In the genomic region with DNA sequence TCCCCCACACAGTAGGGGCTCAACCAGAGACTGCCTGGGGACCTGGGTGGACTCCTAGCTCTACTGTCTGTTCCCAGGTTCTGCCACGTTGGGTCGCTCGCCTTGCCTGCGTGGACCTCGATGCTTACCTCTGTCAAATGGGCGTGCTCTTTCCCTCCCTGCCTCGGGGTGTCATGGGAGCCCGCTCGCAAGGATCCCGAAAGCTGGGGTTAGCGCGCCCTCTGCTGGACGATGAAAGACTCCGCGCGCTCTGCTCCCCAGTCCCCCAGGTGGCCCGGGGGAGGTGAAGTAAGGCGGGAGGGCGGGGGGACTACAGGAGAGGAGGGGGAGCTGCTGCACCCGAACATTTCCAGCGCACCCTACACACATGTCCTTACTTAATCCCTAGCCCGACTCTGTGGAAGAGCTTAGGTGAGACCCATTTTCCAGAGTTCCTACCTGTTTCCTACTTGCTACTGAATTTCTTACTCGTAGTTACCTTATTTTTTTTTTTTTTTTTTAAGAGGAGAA, we compare ENCODE assay signal across 8 cellular contexts. TPM values are rescaled to one million over a fixed set of nuclear protein-coding genes. Genes with fewer than 3 reads are reported as not detected.
DNase-seq lines count a peak whose midpoint lies in the region; FAIRE-seq and TF ChIP-seq lines count a peak whose summit lies in the region.

No MANE protein-coding gene starts in this region.

- TF ChIP-seq CTCF in D721Med (IDR thresholded peaks at IDR 0.05; ENCODE audit: insufficient read depth, missing control alignments) (peak; percentile 68), astrocyte of the spinal cord (IDR thresholded peaks at IDR 0.05; ENCODE audit: low read depth, low read length) (peak; percentile 78)

- no peaks in the 10 kb centered on the region for H3K9me3 ChIP-seq in iPS-18a (ENCODE audit: control insufficient read depth, low read depth, low read length)

- H3K4me1 ChIP-seq in iPS-18a (ENCODE audit: control insufficient read depth, low read depth, low read length): peaks cover 25% of the 10 kb centered on the region

- no peak overlapping the region for H3K27ac ChIP-seq in iPS-18a (ENCODE audit: low read length)

- in situ Hi-C loops in astrocyte of the spinal cord (cut with HindIII; ENCODE audit: low sequenced_read_pairs): no loop called here

- H3K9ac ChIP-seq in iPS-18a (ENCODE audit: low read length): no peak overlapping the region

- peaks cover 50% of the 10 kb centered on the region for H3K27me3 ChIP-seq in iPS-18a (ENCODE audit: control insufficient read depth, insufficient read depth, low read length)

- H3K4me3 ChIP-seq in astrocyte of the spinal cord (ENCODE audit: low read depth, low read length) (peak overlapping the region; percentile 15), iPS-18a (ENCODE audit: low read length) (peak overlapping the region; percentile 64)

- no peak for FAIRE-seq in D721Med (lab: Jason Lieb, UNC)

- DNase-seq in D721Med (ENCODE audit: insufficient read length, low spot score) (peak; percentile 94), H4 (ENCODE audit: low spot score) (peak; percentile 73), NCI-H128 (lab: John Stamatoyannopoulos, UW; ENCODE audit: unreplicated experiment) (peak; percentile 31), UCSD-AML1 (lab: John Stamatoyannopoulos, UW; ENCODE audit: unreplicated experiment) (peak; percentile 75), astrocyte of the spinal cord (ENCODE audit: low read depth, low spot score) (peak; percentile 57), NCI-H1048 (lab: John Stamatoyannopoulos, UW) (no peak)
- peak; percentile 67 to 79 for DNase-seq in stimulated activated CD4-positive, alpha-beta T cell treated with anti-CD3 and anti-CD28 coated beads, Interleukin-15, amount 100 ng/mL, for 48 hours (ENCODE audit: low read depth in 2 of 2)

- H3K36me3 ChIP-seq in iPS-18a (ENCODE audit: control insufficient read depth, low read depth, low read length): no peaks in the 10 kb centered on the region

RNA-seq across cellular contexts. Expression of a gene that starts 2.3 kb away (rescaled TPM):
- not detected in 2 replicates for total RNA-seq in H4 (2014; rRNA removed; shearing (Covaris generic))

RNA-seq across cellular contexts. Expression of a gene that starts 16.0 kb away (rescaled TPM):
- 0.17 TPM in 1 of 2 replicates, not detected in the other for total RNA-seq in H4 (2014; rRNA removed; shearing (Covaris generic))

RNA-seq across cellular contexts. Expression of a gene that starts 42.9 kb away (rescaled TPM):
- 0.04 TPM in 1 of 2 replicates, not detected in the other for total RNA-seq in H4 (2014; rRNA removed; shearing (Covaris generic))
